ENCODE assay signal across 8 cellular contexts in genomic region chr17:1455291-1455747, GRCh38. TPM values are rescaled to one million over a fixed set of nuclear protein-coding genes. Genes with fewer than 3 reads are reported as not detected.
DNase-seq lines count a peak whose midpoint lies in the region; ATAC-seq and TF ChIP-seq lines count a peak whose summit lies in the region.

No MANE protein-coding gene starts in this region.

- ATAC-seq in GM19397 (IDR thresholded peaks at IDR 0.05; ENCODE audit: unreplicated experiment) (peak; percentile 29), HG03457 (IDR thresholded peaks at IDR 0.05; ENCODE audit: unreplicated experiment) (peak; percentile 21), Panc1 (peak; percentile 44)
- peak; percentile 10 to 33 for ATAC-seq in activated naive CD4-positive, alpha-beta T cell treated with anti-CD3 and anti-CD28 coated beads, Interleukin-2, amount 50 U/mL, for 72 hours

- TF ChIP-seq CTCF in Panc1 (IDR thresholded peaks at IDR 0.05) (no peak), osteocyte (IDR thresholded peaks at IDR 0.05) (peak; percentile 56)

- H3K4me1 Mint-ChIP-seq in osteocyte (ENCODE audit: unreplicated experiment) = peaks cover 38% of the 10 kb centered on the region

- BruUV-seq in Panc1 (replicated peaks; lab: Mats Ljungman, UMichigan) = no TSS peak

- no peaks in the 10 kb centered on the region; the same call in none of the 2 replicates for H3K36me3 ChIP-seq in Panc1 (ENCODE audit: control insufficient read depth, insufficient read depth, low read length)

- DNase-seq in D341Med (ENCODE audit: low spot score) (peak; percentile 67), Panc1 (ENCODE audit: low read depth, low spot score) (no peak), head of caudate nucleus (peak in 40 of 42 donors; percentile 12 to 64 (median 39)), osteocyte (ENCODE audit: extremely low spot score, unreplicated experiment) (no peak), hippocampal formation (lab: John Stamatoyannopoulos, UW) (no peak)
- DNase-seq in activated naive CD4-positive, alpha-beta T cell treated with anti-CD3 and anti-CD28 coated beads, Interleukin-2, amount 50 U/mL, for 72 hours (ENCODE audit: low spot score in 2 of 2) = peak; percentile 41 to 64

- H3K27me3 Mint-ChIP-seq in osteocyte (ENCODE audit: unreplicated experiment) = no peaks in the 10 kb centered on the region

- H3K27me3 ChIP-seq in Panc1 (ENCODE audit: control insufficient read depth, insufficient read depth, low read length) = no peaks in the 10 kb centered on the region

- peaks cover 18% of the 10 kb centered on the region for H3K4me1 ChIP-seq in Panc1 (ENCODE audit: control insufficient read depth, insufficient read depth, low read length)

- in situ Hi-C loops in Panc1 (cut with HindIII; ENCODE audit: low pct_unique_long_range_greater_than_20kb, low sequenced_read_pairs) = no loop called here

- intact Hi-C loops in Panc1 (cut with micrococcal nuclease; ENCODE audit: unreplicated experiment) (loop anchor here (10.0 kb wide), 1 partner anchor 91 kb away; no protein-coding TSS in a partner anchor), head of caudate nucleus (cut with DNase I) (loop anchor here (10.0 kb wide), 2 partner anchors 61 to 91 kb away; no protein-coding TSS in a partner anchor)

- peak overlapping the region; percentile 85 to 90 for H3K4me3 ChIP-seq in Panc1 (ENCODE audit: low read depth in 2 of 2, low read length in 2 of 2)

- peak overlapping the region; percentile 91 for H3K27ac ChIP-seq in Panc1 (ENCODE audit: low read length)

- H3K4me3 Mint-ChIP-seq in osteocyte (ENCODE audit: unreplicated experiment) = peak overlapping the region; percentile 92

- CTCF ChIA-PET in Panc1 (lab: Charles Lee) = no interaction called here

- H3K27ac Mint-ChIP-seq in activated naive CD4-positive, alpha-beta T cell treated with anti-CD3 and anti-CD28 coated beads, Interleukin-2, amount 50 U/mL, for 72 hours = peak overlapping the region; percentile 89 to 96
- peak overlapping the region; percentile 91 for H3K27ac Mint-ChIP-seq in osteocyte (ENCODE audit: unreplicated experiment)

- no peaks in the 10 kb centered on the region for H3K9me3 Mint-ChIP-seq in activated naive CD4-positive, alpha-beta T cell treated with anti-CD3 and anti-CD28 coated beads, Interleukin-2, amount 50 U/mL, for 72 hours
- no peaks in the 10 kb centered on the region for H3K9me3 Mint-ChIP-seq in osteocyte (ENCODE audit: unreplicated experiment)

- no peaks in the 10 kb centered on the region for H3K9me3 ChIP-seq in Panc1 (ENCODE audit: control insufficient read depth, insufficient read depth, low read depth, low read length)

- POLR2A ChIA-PET in Panc1 (lab: Charles Lee) = no interaction called here

- peaks cover 5 to 17% of the 10 kb centered on the region in 2 donors for H3K36me3 Mint-ChIP-seq in activated naive CD4-positive, alpha-beta T cell treated with anti-CD3 and anti-CD28 coated beads, Interleukin-2, amount 50 U/mL, for 72 hours
- H3K36me3 Mint-ChIP-seq in osteocyte (ENCODE audit: unreplicated experiment) = no peaks in the 10 kb centered on the region

RNA-seq across cellular contexts. Expression of gene CRK, which starts 0.7 kb away (rescaled TPM):
- total RNA-seq in Panc1 (2021; ENCODE audit: unreplicated experiment) (67.0 TPM), osteocyte (55.8 and 57.1 TPM in 2 replicates)
- polyA plus RNA-seq in Panc1 (2012; ENCODE audit: insufficient read length) = 46.2 TPM
- 10 to 100 TPM; 12.5 to 17.7 TPM for total RNA-seq in activated naive CD4-positive, alpha-beta T cell treated with anti-CD3 and anti-CD28 coated beads, Interleukin-2, amount 50 U/mL, for 72 hours

RNA-seq across cellular contexts. Expression of gene MYO1C, which starts 37.2 kb away (rescaled TPM):
- total RNA-seq in Panc1 (2021; ENCODE audit: unreplicated experiment) = 251 TPM
- polyA plus RNA-seq in Panc1 (2012; ENCODE audit: insufficient read length) = 289 TPM
- 10 to 100 TPM; 10.6 to 32.2 TPM for total RNA-seq in activated naive CD4-positive, alpha-beta T cell treated with anti-CD3 and anti-CD28 coated beads, Interleukin-2, amount 50 U/mL, for 72 hours
- total RNA-seq in osteocyte = 183 and 184 TPM in 2 replicates

RNA-seq across cellular contexts. Expression of gene YWHAE, which starts 55.3 kb away (rescaled TPM):
- total RNA-seq in Panc1 (2021; ENCODE audit: unreplicated experiment) (537 TPM), osteocyte (458 and 476 TPM in 2 replicates)
- 662 TPM for polyA plus RNA-seq in Panc1 (2012; ENCODE audit: insufficient read length)
- total RNA-seq in activated naive CD4-positive, alpha-beta T cell treated with anti-CD3 and anti-CD28 coated beads, Interleukin-2, amount 50 U/mL, for 72 hours = 100 to 1,000 TPM; 301 to 497 TPM

Comparison
In these comparisons a context has a peak if more than half of its experiments do, and no peak if none do; other contexts are left out.
1. DNase-seq: peak in D341Med (single experiment), activated naive CD4-positive, alpha-beta T cell treated with anti-CD3 and anti-CD28 coated beads, Interleukin-2, amount 50 U/mL, for 72 hours (2 of 2) and head of caudate nucleus (40 of 42); none in Panc1 (single experiment), osteocyte (single experiment) and hippocampal formation (0 of 2).
2. Peak in every context shown above with its lines, with median percentiles within 50 percentile points of each other: ATAC-seq.